26 cellular contexts compared by ENCODE assay signal in the genomic region with DNA sequence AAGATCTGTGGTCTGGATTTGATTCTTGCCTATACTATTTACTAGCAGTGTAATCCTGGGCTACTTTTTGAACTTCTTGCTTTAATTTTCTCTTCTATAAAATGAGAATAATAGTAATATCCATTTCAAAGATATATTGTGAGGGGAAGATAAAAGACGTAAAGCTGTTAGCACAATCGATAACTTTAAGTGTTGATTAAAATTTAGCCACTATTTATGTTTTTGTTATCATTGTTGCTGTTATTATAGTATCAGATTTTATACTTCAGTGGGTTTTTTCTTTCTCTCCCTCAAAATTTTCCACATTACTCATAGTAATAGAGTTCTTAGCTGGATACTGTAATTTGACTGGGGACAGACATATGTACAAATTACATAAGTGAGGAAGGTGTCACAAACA.
"Had no signal": no experiment of that assay in that cellular context is flagged by ENCODE, and none has a peak within 500 bp of the region (broad histone marks: within the 10 kb centered on the region; RNA-seq: fewer than 3 reads in every experiment).

No MANE protein-coding gene starts in this region.

- H3K4me1 ChIP-seq: neural progenitor cell, parathyroid adenoma, psoas muscle, right lobe of liver, sigmoid colon, thyroid gland, tibial nerve, vagina had no signal

- H3K9me3 Mint-ChIP-seq: stimulated activated effector memory CD8-positive, alpha-beta T cell treated with anti-CD3 and anti-CD28 coated beads, Interleukin-12 subunit alpha, Interleukin-12 subunit beta, amount 100 ng/mL, for 72 hours; stimulated activated naive CD8-positive, alpha-beta T cell treated with anti-CD3 and anti-CD28 coated beads, Interleukin-15, Interleukin-2, amounts not matched to agents 100 ng/mL and 50 ng/mL, for 24 hours had no signal

- H3K4me1 Mint-ChIP-seq: nephron; neural progenitor cell; stimulated activated effector memory CD8-positive, alpha-beta T cell treated with anti-CD3 and anti-CD28 coated beads, Interleukin-12 subunit alpha, Interleukin-12 subunit beta, amount 100 ng/mL, for 72 hours had no signal

- H3K27me3 ChIP-seq: neural progenitor cell, ovary, right lobe of liver, sigmoid colon, stomach, thyroid gland, tibial nerve, upper lobe of left lung, vagina had no signal

- H3K4me3 ChIP-seq: neural progenitor cell, ovary, psoas muscle, right lobe of liver, sigmoid colon, stomach, thoracic aorta, thyroid gland, tibial nerve, upper lobe of left lung, vagina had no signal

- ATAC-seq: psoas muscle; stimulated activated effector memory CD8-positive, alpha-beta T cell treated with anti-CD3 and anti-CD28 coated beads, Interleukin-12 subunit alpha, Interleukin-12 subunit beta, amount 100 ng/mL, for 72 hours; stimulated activated naive B cell treated with anti-CD40 and anti-IgM and Interleukin-4, amounts not matched to agents 10 μg/mL and 1 μg/mL and 100 μg/mL, for 72 hours had no signal

- H3K4me3 Mint-ChIP-seq: nephron; neural progenitor cell; stimulated activated effector memory CD8-positive, alpha-beta T cell treated with anti-CD3 and anti-CD28 coated beads, Interleukin-12 subunit alpha, Interleukin-12 subunit beta, amount 100 ng/mL, for 72 hours; stimulated activated naive B cell treated with anti-CD40 and anti-IgM and Interleukin-4, amounts not matched to agents 10 μg/mL and 1 μg/mL and 100 μg/mL, for 72 hours; stimulated activated naive CD8-positive, alpha-beta T cell treated with anti-CD3 and anti-CD28 coated beads, Interleukin-15, Interleukin-2, amounts not matched to agents 100 ng/mL and 50 ng/mL, for 24 hours had no signal

- H3K27ac ChIP-seq: neural progenitor cell, ovary, parathyroid adenoma, psoas muscle, right lobe of liver, sigmoid colon, stomach, thoracic aorta, thyroid gland, tibial nerve, upper lobe of left lung, vagina had no signal

- H3K9me3 ChIP-seq: ovary, psoas muscle, right lobe of liver, sigmoid colon, stomach, thoracic aorta, thyroid gland, tibial nerve, upper lobe of left lung, vagina had no signal

- FAIRE-seq: urothelium cell line had no signal

- H3K27ac Mint-ChIP-seq: nephron; neural progenitor cell; progenitor cell of endocrine pancreas; stimulated activated effector memory CD8-positive, alpha-beta T cell treated with anti-CD3 and anti-CD28 coated beads, Interleukin-12 subunit alpha, Interleukin-12 subunit beta, amount 100 ng/mL, for 72 hours; stimulated activated naive B cell treated with anti-CD40 and anti-IgM and Interleukin-4, amounts not matched to agents 10 μg/mL and 1 μg/mL and 100 μg/mL, for 72 hours; stimulated activated naive CD8-positive, alpha-beta T cell treated with anti-CD3 and anti-CD28 coated beads, Interleukin-15, Interleukin-2, amounts not matched to agents 100 ng/mL and 50 ng/mL, for 24 hours had no signal

- H3K27me3 Mint-ChIP-seq: progenitor cell of endocrine pancreas; stimulated activated naive B cell treated with anti-CD40 and anti-IgM and Interleukin-4, amounts not matched to agents 10 μg/mL and 1 μg/mL and 100 μg/mL, for 72 hours; stimulated activated naive CD8-positive, alpha-beta T cell treated with anti-CD3 and anti-CD28 coated beads, Interleukin-15, Interleukin-2, amounts not matched to agents 100 ng/mL and 50 ng/mL, for 24 hours had no signal

- H3K9ac ChIP-seq: neural progenitor cell, parathyroid adenoma had no signal

- H3K36me3 ChIP-seq: ovary, thoracic aorta, vagina had no signal

- H2AFZ ChIP-seq: neural progenitor cell, parathyroid adenoma had no signal

- H3K4me2 ChIP-seq: neural progenitor cell had no signal

- DNase-seq: occipital lobe; ovary; posterior cingulate gyrus; psoas muscle; right lobe of liver; sigmoid colon; stimulated activated CD4-positive, alpha-beta T cell treated with anti-CD3 and anti-CD28 coated beads, Interleukin-15, amount 100 ng/mL, for 24 hours; stimulated activated CD4-positive, alpha-beta T cell treated with anti-CD3 and anti-CD28 coated beads, Interleukin-2, amount 100 ng/mL, for 24 hours; stimulated activated CD4-positive, alpha-beta T cell treated with anti-CD3 and anti-CD28 coated beads, Interleukin-2, amount 100 ng/mL, for 48 hours; stimulated activated CD4-positive, alpha-beta T cell treated with anti-CD3 and anti-CD28 coated beads, Interleukin-4, amount 100 ng/mL, for 24 hours; stimulated activated naive B cell treated with anti-CD40 and anti-IgM and Interleukin-4, amounts not matched to agents 10 μg/mL and 1 μg/mL and 100 μg/mL, for 72 hours; stimulated activated naive CD4-positive, alpha-beta T cell treated with Interleukin-2 at 50 U/mL for 16 hours; trophoblast cell had no signal
